ENCODE assay signal across 10 cellular contexts in genomic region chr7:51471199-51472016, GRCh38.
DNase-seq lines count a peak whose midpoint lies in the region; ATAC-seq and TF ChIP-seq lines count a peak whose summit lies in the region.
"Had no signal": no experiment of that assay in that cellular context is flagged by ENCODE, and none has a peak within 500 bp of the region (broad histone marks: within the 10 kb centered on the region; RNA-seq: fewer than 3 reads in every experiment).

No MANE protein-coding gene starts in this region.

- peaks cover 6% of the 10 kb centered on the region for H3K9me3 Mint-ChIP-seq in activated naive CD4-positive, alpha-beta T cell treated with anti-CD3 and anti-CD28 coated beads, Interleukin-2, amount 10 ng/mL, durations not matched to agents 7 days and 5 days
- no peaks in the 10 kb centered on the region for H3K9me3 Mint-ChIP-seq in activated CD8-positive, alpha-beta T cell treated with anti-CD3 and anti-CD28 coated beads for 36 hours

- H3K27ac ChIP-seq in temporal lobe (ENCODE audit: low read depth, low read length) = peak overlapping the region; percentile 36
- H3K27ac ChIP-seq: pancreas had no signal

- peaks cover 2% of the 10 kb centered on the region for H3K36me3 Mint-ChIP-seq in activated naive CD4-positive, alpha-beta T cell treated with anti-CD3 and anti-CD28 coated beads, Interleukin-2, amount 10 ng/mL, durations not matched to agents 7 days and 5 days
- no peaks in the 10 kb centered on the region for H3K36me3 Mint-ChIP-seq in activated CD8-positive, alpha-beta T cell treated with anti-CD3 and anti-CD28 coated beads for 36 hours (ENCODE audit: low read depth)

- DNase-seq in activated naive CD4-positive, alpha-beta T cell treated with anti-CD3 and anti-CD28 coated beads, Interleukin-2, amount 10 ng/mL, durations not matched to agents 7 days and 5 days = peak; percentile 28
- DNase-seq in activated naive CD4-positive, alpha-beta T cell treated with anti-CD3 and anti-CD28 coated beads, Interleukin-2, amount 50 U/mL, for 16 hours = no peak
- peak; percentile 24 for DNase-seq in activated CD8-positive, alpha-beta T cell treated with anti-CD3 and anti-CD28 coated beads for 36 hours
- peak; percentile 49 for DNase-seq in iPS-NIHi11 (ENCODE audit: low spot score)
- no peak for DNase-seq in COLO829 (ENCODE audit: low spot score)
- DNase-seq in SKM-1 (lab: John Stamatoyannopoulos, UW; ENCODE audit: unreplicated experiment) = no peak
- DNase-seq: NCI-H1694 had no signal

- ATAC-seq in activated CD8-positive, alpha-beta T cell treated with anti-CD3 and anti-CD28 coated beads for 36 hours = peak; percentile 41
- no peak for ATAC-seq in HG03521 (IDR thresholded peaks at IDR 0.05; ENCODE audit: unreplicated experiment)

- POLR2A ChIA-PET in activated CD8-positive, alpha-beta T cell treated with anti-CD3 and anti-CD28 coated beads for 36 hours (lab: Charles Lee) = interaction anchor here (1.3 kb wide), 1 partner anchor 20 kb away, joined by 3 read pairs; no protein-coding TSS in a partner anchor

- no peak overlapping the region for H3K27ac Mint-ChIP-seq in activated naive CD4-positive, alpha-beta T cell treated with anti-CD3 and anti-CD28 coated beads, Interleukin-2, amount 10 ng/mL, durations not matched to agents 7 days and 5 days
- no peak overlapping the region for H3K27ac Mint-ChIP-seq in activated CD8-positive, alpha-beta T cell treated with anti-CD3 and anti-CD28 coated beads for 36 hours

- H3K4me3 Mint-ChIP-seq in activated naive CD4-positive, alpha-beta T cell treated with anti-CD3 and anti-CD28 coated beads, Interleukin-2, amount 10 ng/mL, durations not matched to agents 7 days and 5 days = peak overlapping the region; percentile 15
- peak overlapping the region; percentile 9 for H3K4me3 Mint-ChIP-seq in activated CD8-positive, alpha-beta T cell treated with anti-CD3 and anti-CD28 coated beads for 36 hours

- intact Hi-C loops in activated CD8-positive, alpha-beta T cell treated with anti-CD3 and anti-CD28 coated beads for 36 hours (cut with micrococcal nuclease) = no loop called here

- H3K27me3 Mint-ChIP-seq in activated naive CD4-positive, alpha-beta T cell treated with anti-CD3 and anti-CD28 coated beads, Interleukin-2, amount 10 ng/mL, durations not matched to agents 7 days and 5 days = peaks cover 20% of the 10 kb centered on the region
- peaks cover 10% of the 10 kb centered on the region for H3K27me3 Mint-ChIP-seq in activated CD8-positive, alpha-beta T cell treated with anti-CD3 and anti-CD28 coated beads for 36 hours

- peaks cover 23% of the 10 kb centered on the region for H3K4me1 Mint-ChIP-seq in activated naive CD4-positive, alpha-beta T cell treated with anti-CD3 and anti-CD28 coated beads, Interleukin-2, amount 10 ng/mL, durations not matched to agents 7 days and 5 days
- peaks cover 13% of the 10 kb centered on the region for H3K4me1 Mint-ChIP-seq in activated CD8-positive, alpha-beta T cell treated with anti-CD3 and anti-CD28 coated beads for 36 hours (ENCODE audit: low read depth)

- TF ChIP-seq CTCF in activated CD8-positive, alpha-beta T cell treated with anti-CD3 and anti-CD28 coated beads for 36 hours (IDR thresholded peaks at IDR 0.05) = no peak

- CTCF ChIA-PET in activated naive CD4-positive, alpha-beta T cell treated with anti-CD3 and anti-CD28 coated beads, Interleukin-2, amount 10 ng/mL, durations not matched to agents 7 days and 5 days (lab: Charles Lee) = no interaction called here
- CTCF ChIA-PET in activated CD8-positive, alpha-beta T cell treated with anti-CD3 and anti-CD28 coated beads for 36 hours (lab: Charles Lee) = no interaction called here

Comparison
In these comparisons a context has a peak if more than half of its experiments do, and no peak if none do; other contexts are left out.
1. DNase-seq: peak in activated naive CD4-positive, alpha-beta T cell treated with anti-CD3 and anti-CD28 coated beads, Interleukin-2, amount 10 ng/mL, durations not matched to agents 7 days and 5 days (single experiment), activated CD8-positive, alpha-beta T cell treated with anti-CD3 and anti-CD28 coated beads for 36 hours (single experiment) and iPS-NIHi11 (single experiment); none in activated naive CD4-positive, alpha-beta T cell treated with anti-CD3 and anti-CD28 coated beads, Interleukin-2, amount 50 U/mL, for 16 hours (single experiment), COLO829 (single experiment) and SKM-1 (single experiment).